1 cellular context compared by ENCODE assay signal in genomic region chr1:192489046-192489445, GRCh38.
TF ChIP-seq lines count a peak whose summit lies in the region.

No MANE protein-coding gene starts in this region.

TF ChIP-seq in IMR-90, 13 proteins besides CTCF, POLR2A, EP300 and RAD21 (continued from another document):
- TF ChIP-seq ELK1 (IDR thresholded peaks at IDR 0.05; ENCODE audit: borderline replicate concordance, low read depth, low read length) (no peak), CEBPB (IDR thresholded peaks at IDR 0.05; ENCODE audit: low read depth, low read length) (no peak), USF2 (IDR thresholded peaks at IDR 0.05; ENCODE audit: low read depth, low read length) (no peak), RCOR1 (IDR thresholded peaks at IDR 0.05; ENCODE audit: insufficient replicate concordance, low read length) (no peak)
